Comparison of ENCODE assay signal across 8 cellular contexts in the genomic region with DNA sequence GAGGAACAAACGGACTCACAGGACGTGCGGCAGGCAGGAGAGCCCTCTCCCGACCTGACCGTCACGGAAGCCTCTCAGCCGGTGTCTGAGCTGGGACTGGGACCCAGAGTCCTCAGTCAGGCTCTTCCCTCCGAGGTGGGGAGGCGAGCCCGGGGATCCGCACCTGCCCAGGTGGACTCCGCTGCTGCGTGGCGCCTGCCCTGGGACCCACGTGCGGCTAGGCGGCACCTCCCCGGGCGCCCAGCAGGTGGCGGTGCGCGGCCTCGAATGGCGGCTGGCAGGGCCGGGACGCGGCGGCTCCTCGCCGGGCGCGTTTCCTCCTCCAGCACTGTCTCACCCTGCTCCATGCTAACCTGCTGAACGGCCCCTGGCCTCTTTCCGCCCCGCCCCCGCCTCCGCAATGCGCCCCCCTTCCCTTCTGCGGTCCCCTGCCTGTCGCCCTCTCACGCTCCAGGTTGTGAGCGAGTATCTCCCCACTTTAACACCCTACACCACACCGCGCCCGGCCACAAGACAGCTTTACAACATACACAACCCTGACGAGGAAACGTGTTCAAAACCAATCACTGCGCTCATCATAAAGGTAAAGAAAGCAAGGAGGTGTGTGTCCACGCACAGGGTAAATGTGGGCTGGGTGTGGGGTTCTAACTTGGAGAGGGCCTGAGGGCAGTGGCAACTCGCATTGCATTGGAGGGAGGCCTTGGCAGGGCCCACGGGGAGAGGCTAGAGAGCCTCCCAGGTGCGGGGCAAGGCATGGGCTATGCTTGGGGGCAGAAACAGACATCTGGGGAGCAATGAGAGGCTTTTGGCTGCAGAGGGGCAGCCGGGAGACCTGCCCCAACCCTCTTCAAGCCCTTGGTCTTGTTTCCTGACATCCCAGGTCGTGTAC. TPM values are rescaled to one million over a fixed set of nuclear protein-coding genes. Genes with fewer than 3 reads are reported as not detected.
A peak's percentile ranks its signal among the peaks of the same experiment; 100 is the strongest.
DNase-seq lines count a peak whose midpoint lies in the region; ATAC-seq and TF ChIP-seq lines count a peak whose summit lies in the region.

No MANE protein-coding gene starts in this region.

- H3K27me3 Mint-ChIP-seq in T-cell: peaks cover 35 to 69% of the 10 kb centered on the region in 2 donors
- H3K27me3 Mint-ChIP-seq in activated naive CD8-positive, alpha-beta T cell treated with anti-CD3 and anti-CD28 coated beads for 36 hours: peaks cover 52% of the 10 kb centered on the region

- in situ Hi-C loops in G401 (cut with HindIII; ENCODE audit: low sequenced_read_pairs): no loop called here
- in situ Hi-C loops in KBM-7 (cut with MboI; ENCODE audit: low pct_unique_long_range_greater_than_20kb, low sequenced_read_pairs): loop anchor here (10.0 kb wide), 2 partner anchors 71 to 339 kb away; no protein-coding TSS in a partner anchor

- ATAC-seq in T-cell (replicated peaks in 1 of 4) (peak; percentile 95 to 97 (median 96)), heart right ventricle (peak; percentile 84 to 94 (median 92)), GM18511 (IDR thresholded peaks at IDR 0.05; ENCODE audit: unreplicated experiment) (no peak), GM21381 (IDR thresholded peaks at IDR 0.05; ENCODE audit: unreplicated experiment) (no peak)

- H3K36me3 Mint-ChIP-seq in T-cell: no peaks in the 10 kb centered on the region
- no peaks in the 10 kb centered on the region for H3K36me3 Mint-ChIP-seq in activated naive CD8-positive, alpha-beta T cell treated with anti-CD3 and anti-CD28 coated beads for 36 hours

- no peak overlapping the region for H3K27ac Mint-ChIP-seq in T-cell
- no peak overlapping the region for H3K27ac Mint-ChIP-seq in activated naive CD8-positive, alpha-beta T cell treated with anti-CD3 and anti-CD28 coated beads for 36 hours

- intact Hi-C loops in heart right ventricle (cut with DNase I): loop anchor here (1.0 to 10.0 kb wide), 9 partner anchors 68 to 331 kb away; a partner anchor contains a TSS

- WGBS in heart right ventricle, 2 donors: 21 to 23% methylated on average over 47 to 54 of the region's 54 CpGs

- H3K9me3 Mint-ChIP-seq in T-cell: no peaks in the 10 kb centered on the region
- H3K9me3 Mint-ChIP-seq in activated naive CD8-positive, alpha-beta T cell treated with anti-CD3 and anti-CD28 coated beads for 36 hours: no peaks in the 10 kb centered on the region

- CTCF ChIA-PET in T-cell (lab: Charles Lee): interaction anchor here in 1 of 2 donors (0.7 kb wide), 1 partner anchor 11 kb away, joined by 8 read pairs; no protein-coding TSS in a partner anchor

- DNase-seq in G401 (ENCODE audit: low spot score) (peak; percentile 33), KBM-7 (peak; percentile 78), T-cell (peak; percentile 40 to 82 (median 68)), heart right ventricle (peak; percentile 54 to 78), putamen (ENCODE audit: low spot score) (peak; percentile 16)
- DNase-seq in activated naive CD8-positive, alpha-beta T cell treated with anti-CD3 and anti-CD28 coated beads for 36 hours: peak; percentile 84

- H3K27me3 ChIP-seq in heart right ventricle: peaks cover 0 to 53% (median 40%) of the 10 kb centered on the region in 7 donors

- TF ChIP-seq CTCF in heart right ventricle (IDR thresholded peaks at IDR 0.05): peak; percentile 81 to 96 (median 93)

- peaks cover 4 to 7% (median 5%) of the 10 kb centered on the region in 3 donors for H3K4me1 Mint-ChIP-seq in T-cell
- H3K4me1 Mint-ChIP-seq in activated naive CD8-positive, alpha-beta T cell treated with anti-CD3 and anti-CD28 coated beads for 36 hours: peaks cover 7% of the 10 kb centered on the region

- POLR2A ChIA-PET in T-cell (lab: Charles Lee): no interaction called here

- H3K27ac ChIP-seq in heart right ventricle: no peak overlapping the region

- H3K4me1 ChIP-seq in heart right ventricle: peaks cover 0 to 10% (median 6%) of the 10 kb centered on the region in 9 donors

- peak overlapping the region in 2 of 10 donors; percentile 1 to 6 for H3K4me3 ChIP-seq in heart right ventricle

- H3K9me3 ChIP-seq in heart right ventricle: no peaks in the 10 kb centered on the region

- no peaks in the 10 kb centered on the region for H3K36me3 ChIP-seq in heart right ventricle

- peak overlapping the region in 1 of 3 donors; percentile 52 for H3K4me3 Mint-ChIP-seq in T-cell
- peak overlapping the region; percentile 52 for H3K4me3 Mint-ChIP-seq in activated naive CD8-positive, alpha-beta T cell treated with anti-CD3 and anti-CD28 coated beads for 36 hours

RNA-seq across cellular contexts. Expression of a gene that starts 25.9 kb away (rescaled TPM):
- 38.5 and 112 TPM in 2 replicates for total RNA-seq in G401 (2014; rRNA removed; shearing (Covaris generic))
- total RNA-seq in T-cell (10 to 100 TPM; 58.9 to 85.0 (median 69.6) TPM), heart right ventricle (100 to 1,000 TPM; 122 to 169 (median 143) TPM)
- total RNA-seq in activated naive CD8-positive, alpha-beta T cell treated with anti-CD3 and anti-CD28 coated beads for 36 hours: 100 to 1,000 TPM; 124 to 130 TPM
- 100 to 1,000 TPM in 1 of 2 donors, 10 to 100 TPM in 1; 11.8 to 142 TPM for polyA plus RNA-seq in heart right ventricle

Comparison
In these comparisons a context has a peak if more than half of its experiments do, and no peak if none do; other contexts are left out.
1. DNase-seq: peak in every context shown above with its lines; median percentile 84 in activated naive CD8-positive, alpha-beta T cell treated with anti-CD3 and anti-CD28 coated beads for 36 hours; 78 in KBM-7; 68 in T-cell; 66 in heart right ventricle; 33 in G401; 16 in putamen.
2. ATAC-seq: peak in T-cell (4 of 4) and heart right ventricle (8 of 8); none in GM18511 (single experiment) and GM21381 (single experiment).